1 cellular context compared by ENCODE assay signal in genomic region chr12:133203344-133204263, GRCh38.
TF ChIP-seq lines count a peak whose summit lies in the region.

No MANE protein-coding gene starts in this region.

TF ChIP-seq in A549, 52 proteins besides CTCF, POLR2A, EP300 and RAD21 (continued from another document):
- TF ChIP-seq FOXS1 (CRISPR knock-in tag; IDR thresholded peaks at IDR 0.05) (peak; percentile 12; the same call in 1 of the 2 replicates), FOSB (CRISPR knock-in tag; IDR thresholded peaks at IDR 0.05) (no peak), JUN (IDR thresholded peaks at IDR 0.05) (peak in 1 of 2 experiments; percentile 19; a peak in 1 of 5 replicates), RNF2 (IDR thresholded peaks at IDR 0.05; ENCODE audit: borderline replicate concordance, low read depth) (no peak)
